29 cellular contexts compared by ENCODE assay signal in the genomic region with DNA sequence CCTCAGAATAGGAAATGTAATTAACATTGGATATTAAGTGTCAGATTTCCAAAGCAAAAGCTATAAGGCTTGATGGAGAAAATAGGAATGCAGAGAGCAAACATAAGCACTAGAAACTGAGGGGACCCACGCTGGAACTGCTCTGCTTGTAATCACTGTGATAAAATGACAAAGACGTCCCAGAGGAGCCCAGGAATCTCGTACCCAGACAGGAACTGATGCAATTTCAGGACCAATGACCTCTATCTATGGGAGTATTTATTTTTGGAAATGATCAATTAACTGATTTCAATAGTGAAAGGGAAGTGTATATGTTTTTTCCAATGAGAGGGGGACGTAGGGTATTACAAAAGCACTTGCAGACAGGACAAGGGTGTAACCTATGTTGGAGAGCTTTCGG.
DNase-seq lines count a peak whose midpoint lies in the region; TF ChIP-seq lines count a peak whose summit lies in the region.
"Had no signal": no experiment of that assay in that cellular context is flagged by ENCODE, and none has a peak within 500 bp of the region (broad histone marks: within the 10 kb centered on the region; RNA-seq: fewer than 3 reads in every experiment).

No MANE protein-coding gene starts in this region.

- H2BK20ac ChIP-seq in H9 (ENCODE audit: low read depth, low read length, poor library complexity, severe bottlenecking) = no peak overlapping the region

- H3K4me1 ChIP-seq in A673 (ENCODE audit: insufficient read depth, low read length, poor library complexity, severe bottlenecking) (peaks cover 53% of the 10 kb centered on the region), H9 (ENCODE audit: insufficient read depth, low read length) (peaks cover 4% of the 10 kb centered on the region; the same call in 1 of the 2 replicates), thyroid gland (peaks cover 0 to 4% of the 10 kb centered on the region in 2 donors)
- H3K4me1 ChIP-seq: BE2C, colonic mucosa had no signal

- no peak overlapping the region for H3K23ac ChIP-seq in H9 (ENCODE audit: insufficient read length, low read depth, low read length)

- H3K9me3 ChIP-seq in A673 (ENCODE audit: low read depth, low read length, poor library complexity, severe bottlenecking) = no peaks in the 10 kb centered on the region
- no peaks in the 10 kb centered on the region for H3K9me3 ChIP-seq in H9 (ENCODE audit: control insufficient read depth, low read depth, low read length)
- H3K9me3 ChIP-seq in neural cell (ENCODE audit: low read length) = no peaks in the 10 kb centered on the region
- no peaks in the 10 kb centered on the region for H3K9me3 ChIP-seq in thyroid gland
- H3K9me3 ChIP-seq: BE2C, colonic mucosa, HAP-1, SJSA1, upper lobe of right lung had no signal

- TF ChIP-seq RAD21 in neural cell (conservative IDR thresholded peaks at IDR 0.05) = no peak

- no peaks in the 10 kb centered on the region for H3K36me3 Mint-ChIP-seq in H9 (ENCODE audit: insufficient read depth in 1 of 3, low read depth in 3 of 3)
- H3K36me3 Mint-ChIP-seq: activated naive CD8-positive, alpha-beta T cell treated with anti-CD3 and anti-CD28 coated beads, Interleukin-2, amount 10 ng/mL, durations not matched to agents 7 days and 5 days; stimulated activated naive B cell treated with anti-CD40 and anti-IgM and Interleukin-4, amounts not matched to agents 10 μg/mL and 1 μg/mL and 100 μg/mL, for 72 hours had no signal

- no peaks in the 10 kb centered on the region for H3F3A ChIP-seq in neural cell (ENCODE audit: insufficient read depth, low read length, poor library complexity, severe bottlenecking)

- H4K8ac ChIP-seq in H9 (replicated peaks; ENCODE audit: insufficient read length, low read depth, low read length) = no peak overlapping the region

- H2AFZ ChIP-seq in H9 (ENCODE audit: low read length) (no peak overlapping the region), neural cell (ENCODE audit: low read depth, low read length) (no peak overlapping the region)

- no peak for TF ChIP-seq EP300 in neural cell (conservative IDR thresholded peaks at IDR 0.05; ENCODE audit: poor library complexity, severe bottlenecking)

- no peaks in the 10 kb centered on the region for H3K79me1 ChIP-seq in H9 (ENCODE audit: insufficient read depth, low read depth, low read length, poor library complexity, severe bottlenecking)

- no peak overlapping the region for H3K4ac ChIP-seq in H9 (ENCODE audit: low read depth, low read length)

- H3K4me1 Mint-ChIP-seq in H9 = peaks cover 52 to 56% of the 10 kb centered on the region in 2 experiments
- H3K4me1 Mint-ChIP-seq: activated B cell treated with CpG ODN at 0.5 μM for 24 hours had no signal

- no TSS peak for BruUV-seq in A673 (replicated peaks; lab: Mats Ljungman, UMichigan)

- H4K20me1 ChIP-seq in H9 (ENCODE audit: control insufficient read depth, insufficient read depth, insufficient read length) = no peaks in the 10 kb centered on the region
- H4K20me1 ChIP-seq in neural cell (ENCODE audit: insufficient read depth) = no peaks in the 10 kb centered on the region

- H3K4me3 Mint-ChIP-seq in H9 = peak overlapping the region in 1 of 2 experiments; percentile 45; a peak in 2 of 5 replicates
- H3K4me3 Mint-ChIP-seq: activated B cell treated with CpG ODN at 0.5 μM for 24 hours; activated naive CD8-positive, alpha-beta T cell treated with anti-CD3 and anti-CD28 coated beads, Interleukin-2, amount 10 ng/mL, durations not matched to agents 7 days and 5 days; activated T-cell treated with anti-CD3 and anti-CD28 coated beads, Interleukin-2, amount 50 U/mL, for 24 hours; stimulated activated naive B cell treated with anti-CD40 and anti-IgM and Interleukin-4, amounts not matched to agents 10 μg/mL and 1 μg/mL and 100 μg/mL, for 72 hours had no signal

- H3K9ac ChIP-seq in H9 (ENCODE audit: extremely low read depth, insufficient read length, low read length) = no peak overlapping the region
- no peak overlapping the region for H3K9ac ChIP-seq in neural cell (ENCODE audit: low read length)

- H2AK5ac ChIP-seq in H9 (ENCODE audit: insufficient read length, low read length) = no peak overlapping the region

- H3K14ac ChIP-seq in H9 (ENCODE audit: insufficient read depth, low read length) = no peak overlapping the region

- no peak overlapping the region for H3K18ac ChIP-seq in H9 (ENCODE audit: insufficient read length, low read depth, low read length)

- no peaks in the 10 kb centered on the region for H3K9me3 Mint-ChIP-seq in H9
- H3K9me3 Mint-ChIP-seq: activated B cell treated with CpG ODN at 0.5 μM for 24 hours; activated naive CD8-positive, alpha-beta T cell treated with anti-CD3 and anti-CD28 coated beads, Interleukin-2, amount 10 ng/mL, durations not matched to agents 7 days and 5 days; activated T-cell treated with anti-CD3 and anti-CD28 coated beads, Interleukin-2, amount 50 U/mL, for 24 hours; stimulated activated naive B cell treated with anti-CD40 and anti-IgM and Interleukin-4, amounts not matched to agents 10 μg/mL and 1 μg/mL and 100 μg/mL, for 72 hours had no signal

- peak overlapping the region; percentile 31 for H3K4me2 ChIP-seq in H9 (ENCODE audit: insufficient read depth, insufficient read length, low read length)
- peak overlapping the region; percentile 16 for H3K4me2 ChIP-seq in neural cell (ENCODE audit: low read length)

- H2BK15ac ChIP-seq in H9 (ENCODE audit: low read depth, low read length) = no peak overlapping the region

- no peak overlapping the region for H3K56ac ChIP-seq in H9 (ENCODE audit: insufficient read length, low read depth, low read length)

- H3K27me3 ChIP-seq in A673 (replicated peaks; ENCODE audit: insufficient read depth, low read depth, low read length, poor library complexity) = no peaks in the 10 kb centered on the region
- no peaks in the 10 kb centered on the region; the same call in 1 of the 2 replicates for H3K27me3 ChIP-seq in H9 (ENCODE audit: insufficient read depth, low read length)
- H3K27me3 ChIP-seq in dorsolateral prefrontal cortex = peaks cover 0 to 70% (median 11%) of the 10 kb centered on the region in 45 donors
- peaks cover 6% of the 10 kb centered on the region for H3K27me3 ChIP-seq in neural cell (ENCODE audit: insufficient read depth, low read depth, low read length)
- H3K27me3 ChIP-seq in thyroid gland = no peaks in the 10 kb centered on the region
- H3K27me3 ChIP-seq: colonic mucosa had no signal

- TF ChIP-seq POLR2A in thyroid gland (IDR thresholded peaks at IDR 0.05) = no peak

- CTCF ChIA-PET in A673 (lab: Charles Lee) = no interaction called here

- H3K27ac Mint-ChIP-seq in H9 = peak overlapping the region in 2 of 3 experiments; percentile 35 to 85; a peak in 4 of 7 replicates
- H3K27ac Mint-ChIP-seq: activated B cell treated with CpG ODN at 0.5 μM for 24 hours; activated naive CD8-positive, alpha-beta T cell treated with anti-CD3 and anti-CD28 coated beads, Interleukin-2, amount 10 ng/mL, durations not matched to agents 7 days and 5 days; activated T-cell treated with anti-CD3 and anti-CD28 coated beads, Interleukin-2, amount 50 U/mL, for 24 hours; stimulated activated naive B cell treated with anti-CD40 and anti-IgM and Interleukin-4, amounts not matched to agents 10 μg/mL and 1 μg/mL and 100 μg/mL, for 72 hours had no signal

- no peaks in the 10 kb centered on the region for H3K9me2 ChIP-seq in neural cell (ENCODE audit: insufficient read depth, low read length)

- H3K27me3 Mint-ChIP-seq in H9 (ENCODE audit: low read depth) = peaks cover 18% of the 10 kb centered on the region

- intact Hi-C loops in A673 (cut with micrococcal nuclease; ENCODE audit: unreplicated experiment) (loop anchor here (1.0 to 10.0 kb wide), 5 partner anchors 188 to 660 kb away; no protein-coding TSS in a partner anchor), dorsolateral prefrontal cortex (cut with DNase I) (loop anchor here in 1 of 2 donors (5.0 kb wide), 1 partner anchor 645 kb away; no protein-coding TSS in a partner anchor), thyroid gland (cut with DNase I) (no loop called here)

- no peak overlapping the region for H2BK120ac ChIP-seq in H9 (ENCODE audit: low read depth, low read length, poor library complexity, severe bottlenecking)

- no peak overlapping the region for H4K5ac ChIP-seq in H9 (ENCODE audit: insufficient read length, low read depth, low read length)

- WGBS in H9 (ENCODE audit: extremely low coverage, insufficient read length, low lambda C conversion rate) = no CpG with 5 or more reads among the region's 5 CpGs
- 63 to 72% methylated on average over 5 of the region's 5 CpGs for WGBS in thyroid gland, 2 donors

- no peak overlapping the region for H2BK5ac ChIP-seq in H9 (ENCODE audit: insufficient read length, low read length)

- no peak overlapping the region for H4K91ac ChIP-seq in H9 (ENCODE audit: insufficient read length, low read depth, low read length)

- no peak overlapping the region for H3T11ph ChIP-seq in H9 (ENCODE audit: low read length)

- DNase-seq in A673 (ENCODE audit: low spot score) = peak; percentile 65
- no peak for DNase-seq in H9
- no peak for DNase-seq in dorsolateral prefrontal cortex
- no peak for DNase-seq in AML-193 (lab: John Stamatoyannopoulos, UW)
- DNase-seq in thyroid gland = no peak
- no peak for DNase-seq in Ammon's horn (ENCODE audit: low spot score)
- DNase-seq in NCI-H187 (lab: John Stamatoyannopoulos, UW) = no peak
- DNase-seq: activated B cell treated with CpG ODN at 0.5 μM for 24 hours; activated CD4-positive, alpha-beta T cell treated with anti-CD3 and anti-CD28 coated beads, Interleukin-2, amount 50 U/mL, for 1 hour; activated gamma-delta T cell treated with Interleukin-2 at 50 U/mL for 16 hours; activated naive CD8-positive, alpha-beta T cell treated with anti-CD3 and anti-CD28 coated beads, Interleukin-2, amount 10 ng/mL, durations not matched to agents 7 days and 5 days; activated T-cell treated with anti-CD3 and anti-CD28 coated beads, Interleukin-2, amount 50 U/mL, for 24 hours; aorta; BE2C; colonic mucosa; effector memory CD4-positive, alpha-beta T cell; EL; IMR-90; islet precursor cell; left ventricle myocardium superior; NCI-H446 treated with DMSO at 0.1 percent for 48 hours; small intestine; stimulated activated naive B cell treated with anti-CD40 and anti-IgM and Interleukin-4, amounts not matched to agents 10 μg/mL and 1 μg/mL and 100 μg/mL, for 72 hours; T-helper 1 cell; upper lobe of right lung had no signal

- H3K27ac ChIP-seq in A673 (ENCODE audit: low read depth, low read length, poor library complexity, severe bottlenecking) (peak overlapping the region; percentile 82), H9 (ENCODE audit: insufficient read length, low read depth, low read length) (no peak overlapping the region), dorsolateral prefrontal cortex (peak overlapping the region in 1 of 59 donors; percentile 8), neural cell (ENCODE audit: low read length) (no peak overlapping the region), thyroid gland (no peak overlapping the region)
- H3K27ac ChIP-seq: colonic mucosa, RWPE1, SJSA1, upper lobe of right lung had no signal

- no peaks in the 10 kb centered on the region for H3K79me2 ChIP-seq in H9 (ENCODE audit: insufficient read depth, low read length)
- H3K79me2 ChIP-seq in neural cell (replicated peaks; ENCODE audit: insufficient read depth, low read length) = peaks cover 29% of the 10 kb centered on the region

- TF ChIP-seq CTCF in A673 (conservative IDR thresholded peaks at IDR 0.05; ENCODE audit: low read depth, low read length) = no peak
- no peak for TF ChIP-seq CTCF in H9 (conservative IDR thresholded peaks at IDR 0.05)
- no peak for TF ChIP-seq CTCF in dorsolateral prefrontal cortex (IDR thresholded peaks at IDR 0.05 in 54 of 56, conservative IDR thresholded peaks at IDR 0.05 in 2 of 56; ENCODE audit: low read depth in 1 of 56, partially characterized antibody in 56 of 56)
- no peak for TF ChIP-seq CTCF in neural cell (IDR thresholded peaks at IDR 0.05; ENCODE audit: poor library complexity, severe bottlenecking)
- no peak for TF ChIP-seq CTCF in thyroid gland (IDR thresholded peaks at IDR 0.05)

- H3K36me3 ChIP-seq in A673 (ENCODE audit: insufficient read depth, low read length, poor library complexity, severe bottlenecking) = peaks cover 3% of the 10 kb centered on the region
- H3K36me3 ChIP-seq in neural cell (ENCODE audit: insufficient read depth, low read length) = no peaks in the 10 kb centered on the region
- no peaks in the 10 kb centered on the region for H3K36me3 ChIP-seq in thyroid gland
- H3K36me3 ChIP-seq: BE2C, colonic mucosa, HAP-1, SJSA1, upper lobe of right lung had no signal

- H3K4me3 ChIP-seq in A673 (ENCODE audit: low read depth, low read length, poor library complexity, severe bottlenecking) (peak overlapping the region; percentile 60), dorsolateral prefrontal cortex (peak overlapping the region in 44 of 59 donors; percentile 1 to 66 (median 48)), neural cell (ENCODE audit: low read length) (peak overlapping the region; percentile 66), thyroid gland (replicated peaks in 1 of 3) (no peak overlapping the region)
- H3K4me3 ChIP-seq: colonic mucosa, HAP-1, SJSA1, upper lobe of right lung had no signal

- H2BK12ac ChIP-seq in H9 (ENCODE audit: insufficient read length, low read depth, low read length) = no peak overlapping the region

- POLR2A ChIA-PET in A673 (lab: Charles Lee; ENCODE audit: low non-redundant PET) = interaction anchor here (0.6 to 0.9 kb wide), 2 partner anchors 326 to 661 kb away, joined by 3 to 7 read pairs; no protein-coding TSS in a partner anchor

- peaks cover 6% of the 10 kb centered on the region for H3K23me2 ChIP-seq in H9 (ENCODE audit: insufficient read length, low read depth, low read length, poor library complexity, severe bottlenecking)

Comparison
In these comparisons a context has a peak if more than half of its experiments do, and no peak if none do; other contexts are left out.
1. H3K4me3 ChIP-seq: peak in A673 (single experiment), dorsolateral prefrontal cortex (44 of 59) and neural cell (single experiment); none in thyroid gland (0 of 3).